In genomic region chr6:48638796-48639195, GRCh38 we compare ENCODE assay signal across 8 cellular contexts.
DNase-seq lines count a peak whose midpoint lies in the region; ATAC-seq, FAIRE-seq and TF ChIP-seq lines count a peak whose summit lies in the region.
"Not testable (repeated sequence)": the region's sequence is repeated elsewhere in the genome, so short reads cannot be mapped to it uniquely, and the experiment has no call there.

No MANE protein-coding gene starts in this region.

- CTCF ChIA-PET in AG04449 (lab: Yijun Ruan, JAX); Panc1 (lab: Charles Lee): not testable (repeated sequence)

- H3K79me2 ChIP-seq in astrocyte (ENCODE audit: insufficient read depth, low read length), result not testable (repeated sequence)

- H4K20me1 ChIP-seq in astrocyte (ENCODE audit: insufficient read depth, low read length), result not testable (repeated sequence)

- POLR2A ChIA-PET in AG04449 (lab: Yijun Ruan, JAX), result interaction anchor here (0.5 to 1.1 kb wide), 3 partner anchors 9 to 32 kb away, joined by 3 to 5 read pairs (median 3); no protein-coding TSS in a partner anchor
- POLR2A ChIA-PET in Panc1 (lab: Charles Lee), result not testable (repeated sequence)

- in situ Hi-C loops in Panc1 (cut with HindIII; ENCODE audit: low pct_unique_long_range_greater_than_20kb, low sequenced_read_pairs), result not testable (repeated sequence)

- not testable (repeated sequence) for FAIRE-seq in astrocyte (lab: Jason Lieb, UNC)

- not testable (repeated sequence) for H3K9ac ChIP-seq in astrocyte (ENCODE audit: low read length)

- H3K9me3 Mint-ChIP-seq in astrocyte (ENCODE audit: unreplicated experiment), result not testable (repeated sequence)
- peaks cover 14% of the 10 kb centered on the region for H3K9me3 Mint-ChIP-seq in nephron

- intact Hi-C loops in Panc1 (cut with micrococcal nuclease; ENCODE audit: unreplicated experiment), result not testable (repeated sequence)

- not testable (repeated sequence) for H3K27me3 ChIP-seq in Panc1 (ENCODE audit: control insufficient read depth, insufficient read depth, low read length); astrocyte (ENCODE audit: insufficient read depth, low read length)

- H3K27me3 Mint-ChIP-seq in astrocyte (ENCODE audit: low read depth, unreplicated experiment); nephron (ENCODE audit: low read depth): not testable (repeated sequence)

- DNase-seq in AG04449 (ENCODE audit: low read depth, low spot score) (peak; percentile 7), EH (ENCODE audit: low read depth) (peak; percentile 78), LHCN-M2 (ENCODE audit: low read depth) (peak; percentile 22), NCI-H146 treated with DMSO at 0.1 percent for 48 hours (lab: John Stamatoyannopoulos, UW; ENCODE audit: unreplicated experiment) (peak; percentile 22), astrocyte (ENCODE audit: low read depth) (peak; percentile 77), fibroblast of gingiva (ENCODE audit: low read depth) (peak; percentile 41)
- not testable (repeated sequence) for DNase-seq in Panc1 (ENCODE audit: low read depth, low spot score)

- not testable (repeated sequence) for H3K4me3 ChIP-seq in AG04449 (ENCODE audit: low read depth, low read length); Panc1 (ENCODE audit: low read depth in 2 of 2, low read length in 2 of 2); astrocyte (ENCODE audit: insufficient read depth, low read depth, low read length)

- not testable (repeated sequence) for H3K9me3 ChIP-seq in Panc1 (ENCODE audit: control insufficient read depth, insufficient read depth, low read depth, low read length); astrocyte (ENCODE audit: insufficient read depth, low read depth, low read length)

- H3K36me3 ChIP-seq in Panc1 (ENCODE audit: control insufficient read depth, insufficient read depth, low read length); astrocyte (ENCODE audit: insufficient read depth, low read length): not testable (repeated sequence)

- H3K36me3 Mint-ChIP-seq in astrocyte (ENCODE audit: low read depth, unreplicated experiment); nephron (ENCODE audit: low read depth): not testable (repeated sequence)

- TF ChIP-seq CTCF in AG04449 (IDR thresholded peaks at IDR 0.05; ENCODE audit: insufficient read depth, low read length, missing control alignments); Panc1 (IDR thresholded peaks at IDR 0.05); astrocyte (IDR thresholded peaks at IDR 0.05; ENCODE audit: insufficient read depth, low read depth, low read length); nephron (IDR thresholded peaks at IDR 0.05; ENCODE audit: unreplicated experiment in 3 of 3): not testable (repeated sequence)

- not testable (repeated sequence) for H3K4me1 ChIP-seq in Panc1 (ENCODE audit: control insufficient read depth, insufficient read depth, low read length); astrocyte (ENCODE audit: insufficient read depth, low read length)

- not testable (repeated sequence) for H3K4me3 Mint-ChIP-seq in astrocyte (ENCODE audit: unreplicated experiment); nephron

- H3K27ac ChIP-seq in Panc1 (ENCODE audit: low read length); astrocyte (ENCODE audit: low read depth, low read length): not testable (repeated sequence)

- BruUV-seq in Panc1 (replicated peaks; lab: Mats Ljungman, UMichigan), result not testable (repeated sequence)

- H3K27ac Mint-ChIP-seq in astrocyte (ENCODE audit: unreplicated experiment), result not testable (repeated sequence)
- H3K27ac Mint-ChIP-seq in nephron, result peak overlapping the region; percentile 12 to 24 (median 15)

- H3K4me2 ChIP-seq in astrocyte (ENCODE audit: low read length), result peak overlapping the region; percentile 28

- H3K4me1 Mint-ChIP-seq in astrocyte (ENCODE audit: low read depth, unreplicated experiment); nephron: not testable (repeated sequence)

- ATAC-seq in Panc1, result peak; percentile 71

- H2AFZ ChIP-seq in astrocyte (ENCODE audit: low read depth, low read length), result not testable (repeated sequence)
